In the genomic region with DNA sequence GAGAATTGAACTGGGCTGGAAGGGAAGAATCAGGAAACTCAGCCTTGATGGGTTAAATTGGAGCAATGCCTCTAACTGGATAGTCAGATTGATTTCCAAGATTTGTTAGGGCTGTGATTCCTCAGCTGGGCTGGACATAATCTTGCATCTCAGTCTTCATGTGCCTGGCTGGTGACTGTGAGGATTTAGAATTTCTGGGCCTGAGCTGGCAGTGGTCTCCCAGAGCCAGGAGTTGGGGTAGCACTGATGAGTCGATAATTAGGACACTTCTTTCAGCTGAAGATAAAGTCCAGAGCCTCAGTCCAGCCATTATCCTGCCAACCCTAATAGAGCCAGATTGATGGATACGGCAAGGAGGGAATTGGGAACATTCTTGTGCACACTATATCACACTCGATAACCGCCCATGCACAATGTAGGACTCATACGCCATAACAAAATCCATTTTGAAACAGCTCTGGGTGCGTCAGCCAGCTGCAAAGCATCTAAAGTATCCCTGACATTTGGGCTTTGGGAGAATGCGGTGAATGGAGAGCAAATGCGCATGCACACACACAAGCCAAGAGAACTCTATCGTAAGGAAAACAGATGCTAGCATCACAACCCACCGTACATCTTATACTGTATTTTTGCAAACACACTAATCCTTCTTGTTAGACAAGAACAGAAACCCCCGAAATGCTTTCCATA, we compare ENCODE assay signal across 19 cellular contexts.
DNase-seq lines count a peak whose midpoint lies in the region; ATAC-seq and TF ChIP-seq lines count a peak whose summit lies in the region.
"Had no signal": no experiment of that assay in that cellular context is flagged by ENCODE, and none has a peak within 500 bp of the region (broad histone marks: within the 10 kb centered on the region; RNA-seq: fewer than 3 reads in every experiment).

No MANE protein-coding gene starts in this region.

- peaks cover 4% of the 10 kb centered on the region for H3K4me1 ChIP-seq in colonic mucosa
- no peaks in the 10 kb centered on the region for H3K4me1 ChIP-seq in right cardiac atrium (ENCODE audit: control insufficient read depth, insufficient read depth, low read length)
- H3K4me1 ChIP-seq in osteoblast (ENCODE audit: insufficient read depth, low read length) = no peaks in the 10 kb centered on the region
- H3K4me1 ChIP-seq: testis had no signal

- peaks cover 5% of the 10 kb centered on the region for H3K9me3 Mint-ChIP-seq in HFFc6

- WGBS in right cardiac atrium = 59% methylated on average over 11 of the region's 11 CpGs

- H3K4me3 Mint-ChIP-seq in HFFc6 = no peak overlapping the region
- H3K4me3 Mint-ChIP-seq: activated naive CD8-positive, alpha-beta T cell treated with anti-CD3 and anti-CD28 coated beads for 36 hours; activated T-cell treated with anti-CD3 and anti-CD28 coated beads, Interleukin-2, amount 50 U/mL, for 4 hours; nephron progenitor cell had no signal

- H3K9me3 ChIP-seq in colonic mucosa = no peaks in the 10 kb centered on the region
- no peaks in the 10 kb centered on the region for H3K9me3 ChIP-seq in right cardiac atrium (ENCODE audit: control insufficient read depth, low read length)
- no peaks in the 10 kb centered on the region for H3K9me3 ChIP-seq in osteoblast (ENCODE audit: low read depth, low read length)
- H3K9me3 ChIP-seq: testis had no signal

- no peaks in the 10 kb centered on the region for H3K4me1 Mint-ChIP-seq in HFFc6 (ENCODE audit: low read depth)
- H3K4me1 Mint-ChIP-seq: activated naive CD8-positive, alpha-beta T cell treated with anti-CD3 and anti-CD28 coated beads for 36 hours; nephron progenitor cell had no signal

- no peak overlapping the region for H3K9ac ChIP-seq in colonic mucosa (ENCODE audit: low read depth in 2 of 2, low read length in 2 of 2)

- H3K79me2 ChIP-seq in osteoblast (ENCODE audit: insufficient read depth, low read length) = no peaks in the 10 kb centered on the region

- no peak overlapping the region for H3K4me2 ChIP-seq in osteoblast (ENCODE audit: insufficient read depth, low read length)

- DNase-seq in ELF-1 (ENCODE audit: low read depth, low spot score) (peak; percentile 5), colonic mucosa (peak; percentile 35), right cardiac atrium (peak in 2 of 3 donors; percentile 32 to 63), skeletal muscle cell (ENCODE audit: low read depth) (peak; percentile 88), osteoblast (ENCODE audit: insufficient read length, low spot score, missing footprints) (no peak), NCI-H2171 treated with DMSO at 0.1 percent for 48 hours (lab: John Stamatoyannopoulos, UW) (no peak), HFFc6 (no peak)
- DNase-seq: activated naive CD8-positive, alpha-beta T cell treated with anti-CD3 and anti-CD28 coated beads for 36 hours; activated T-cell treated with anti-CD3 and anti-CD28 coated beads, Interleukin-2, amount 50 U/mL, for 4 hours; DMS153; KBM-7; NCI-H1105; nephron progenitor cell; stimulated activated CD4-positive, alpha-beta T cell treated with anti-CD3 and anti-CD28 coated beads, Interleukin-2, amount 100 ng/mL, for 24 hours; SW 1271; testis had no signal

- no peaks in the 10 kb centered on the region for H3K27me3 ChIP-seq in colonic mucosa
- no peaks in the 10 kb centered on the region for H3K27me3 ChIP-seq in right cardiac atrium (ENCODE audit: control insufficient read depth, insufficient read depth)
- H3K27me3 ChIP-seq in osteoblast (ENCODE audit: insufficient read depth, low read length) = no peaks in the 10 kb centered on the region
- H3K27me3 ChIP-seq: cardiac muscle cell, testis had no signal

- H3K36me3 ChIP-seq in colonic mucosa (no peaks in the 10 kb centered on the region), osteoblast (ENCODE audit: insufficient read depth, low read length) (no peaks in the 10 kb centered on the region)
- H3K36me3 ChIP-seq: cardiac muscle cell had no signal

- no peak overlapping the region for H2AFZ ChIP-seq in osteoblast (ENCODE audit: low read length)

- H3K4me3 ChIP-seq in colonic mucosa (no peak overlapping the region), right cardiac atrium (ENCODE audit: low read length) (no peak overlapping the region), skeletal muscle cell (ENCODE audit: low read depth, low read length) (no peak overlapping the region), osteoblast (ENCODE audit: insufficient read depth, low read length) (no peak overlapping the region)
- H3K4me3 ChIP-seq: cardiac muscle cell, testis had no signal

- 0 out of 2 replicates have a peak, but pooled peaks cover 4% of the 10 kb centered on the region for H3K36me3 Mint-ChIP-seq in HFFc6 (ENCODE audit: low read depth)
- H3K36me3 Mint-ChIP-seq: activated naive CD8-positive, alpha-beta T cell treated with anti-CD3 and anti-CD28 coated beads for 36 hours had no signal

- TF ChIP-seq CTCF in colonic mucosa (IDR thresholded peaks at IDR 0.05) (no peak), osteoblast (IDR thresholded peaks at IDR 0.05; ENCODE audit: extremely low read depth, low read depth, low read length) (no peak), HFFc6 (IDR thresholded peaks at IDR 0.05) (no peak)

- H4K20me1 ChIP-seq in osteoblast (ENCODE audit: insufficient read depth, low read length) = no peaks in the 10 kb centered on the region

- no peak overlapping the region for H3K27ac Mint-ChIP-seq in HFFc6
- H3K27ac Mint-ChIP-seq: activated naive CD8-positive, alpha-beta T cell treated with anti-CD3 and anti-CD28 coated beads for 36 hours; nephron progenitor cell had no signal

- H3K27me3 Mint-ChIP-seq in HFFc6 (ENCODE audit: insufficient read depth) = peaks cover 2% of the 10 kb centered on the region
- H3K27me3 Mint-ChIP-seq: activated naive CD8-positive, alpha-beta T cell treated with anti-CD3 and anti-CD28 coated beads for 36 hours had no signal

- H3K27ac ChIP-seq in colonic mucosa = no peak overlapping the region
- no peak overlapping the region for H3K27ac ChIP-seq in right cardiac atrium (ENCODE audit: low read length)
- H3K27ac ChIP-seq in osteoblast (ENCODE audit: low read depth, low read length) = no peak overlapping the region
- H3K27ac ChIP-seq: C4-2B, cardiac muscle cell, testis had no signal

- ATAC-seq in right cardiac atrium (peak in 1 of 2 donors; percentile 59), HG02884 (IDR thresholded peaks at IDR 0.05; ENCODE audit: unreplicated experiment) (no peak)
- ATAC-seq: activated T-cell treated with anti-CD3 and anti-CD28 coated beads, Interleukin-2, amount 50 U/mL, for 4 hours had no signal

- intact Hi-C loops in colonic mucosa (cut with DNase I) = no loop called here
- intact Hi-C loops in right cardiac atrium (cut with DNase I) = no loop called here

Comparison
In these comparisons a context has a peak if more than half of its experiments do, and no peak if none do; other contexts are left out.
1. DNase-seq: peak in ELF-1 (single experiment), colonic mucosa (single experiment), right cardiac atrium (2 of 3) and skeletal muscle cell (single experiment); none in osteoblast (single experiment), NCI-H2171 treated with DMSO at 0.1 percent for 48 hours (single experiment) and HFFc6 (single experiment).